In the genomic region with DNA sequence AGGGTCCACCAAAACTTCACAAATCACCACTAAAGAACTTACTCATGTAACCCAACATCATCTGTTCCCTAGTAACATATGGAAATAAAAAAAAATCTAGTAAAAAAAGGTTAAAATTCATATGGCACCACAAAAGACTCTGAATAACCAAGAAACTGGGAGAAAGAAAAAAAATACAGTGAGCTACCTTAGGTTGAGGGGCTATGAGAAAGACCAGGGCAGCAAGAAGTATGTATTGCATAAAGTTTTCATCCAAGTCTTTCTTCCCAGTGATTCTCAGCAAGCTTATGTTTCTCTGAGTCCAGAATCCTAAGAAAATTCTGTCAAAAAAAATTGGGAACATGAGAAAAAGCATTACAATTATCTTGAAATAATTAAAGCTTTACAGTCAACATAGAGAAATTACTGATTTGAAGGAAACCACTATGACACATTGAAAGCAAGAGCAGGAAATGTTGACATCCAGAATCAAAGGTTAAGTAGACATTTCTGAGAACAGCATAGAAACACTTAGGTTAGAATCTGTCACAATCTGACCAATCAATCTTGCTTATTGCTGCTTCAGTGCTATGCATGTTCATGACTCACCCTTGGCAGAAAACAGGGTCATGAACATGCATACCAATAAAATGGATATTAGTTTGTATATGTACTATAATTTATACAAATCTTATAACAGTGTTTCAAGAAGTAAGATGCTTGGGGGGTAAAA, we compare ENCODE assay signal across 13 cellular contexts.
DNase-seq lines count a peak whose midpoint lies in the region; ATAC-seq and TF ChIP-seq lines count a peak whose summit lies in the region.
"Had no signal": no experiment of that assay in that cellular context is flagged by ENCODE, and none has a peak within 500 bp of the region (broad histone marks: within the 10 kb centered on the region; RNA-seq: fewer than 3 reads in every experiment).

No MANE protein-coding gene starts in this region.

- no peak overlapping the region for H3K4me3 Mint-ChIP-seq in activated naive CD8-positive, alpha-beta T cell treated with anti-CD3 and anti-CD28 coated beads, Interleukin-2, amount 10 ng/mL, durations not matched to agents 7 days and 5 days
- no peak overlapping the region for H3K4me3 Mint-ChIP-seq in activated naive CD8-positive, alpha-beta T cell treated with anti-CD3 and anti-CD28 coated beads for 36 hours
- H3K4me3 Mint-ChIP-seq: activated T-cell treated with anti-CD3 and anti-CD28 coated beads, Interleukin-2, amount 50 U/mL, for 4 hours had no signal

- H3K9me3 ChIP-seq in left ventricle myocardium inferior (replicated peaks): peaks cover 13% of the 10 kb centered on the region
- H3K9me3 ChIP-seq: lower lobe of right lung had no signal

- no peak for TF ChIP-seq CTCF in GM10248 (IDR thresholded peaks at IDR 0.05; ENCODE audit: control extremely low read depth, extremely low read depth, low read depth, missing control alignments)
- TF ChIP-seq CTCF in left ventricle myocardium inferior (IDR thresholded peaks at IDR 0.05; ENCODE audit: borderline replicate concordance): no peak

- H3K4me3 ChIP-seq in left ventricle myocardium inferior: no peak overlapping the region
- H3K4me3 ChIP-seq: lower lobe of right lung had no signal

- H3K36me3 ChIP-seq in left ventricle myocardium inferior: no peaks in the 10 kb centered on the region
- H3K36me3 ChIP-seq: lower lobe of right lung had no signal

- H3K27ac Mint-ChIP-seq in activated naive CD8-positive, alpha-beta T cell treated with anti-CD3 and anti-CD28 coated beads, Interleukin-2, amount 10 ng/mL, durations not matched to agents 7 days and 5 days: no peak overlapping the region
- H3K27ac Mint-ChIP-seq in activated naive CD8-positive, alpha-beta T cell treated with anti-CD3 and anti-CD28 coated beads for 36 hours: no peak overlapping the region

- H3K9me3 Mint-ChIP-seq in activated naive CD8-positive, alpha-beta T cell treated with anti-CD3 and anti-CD28 coated beads, Interleukin-2, amount 10 ng/mL, durations not matched to agents 7 days and 5 days: peaks cover 8% of the 10 kb centered on the region
- peaks cover 6% of the 10 kb centered on the region for H3K9me3 Mint-ChIP-seq in activated naive CD8-positive, alpha-beta T cell treated with anti-CD3 and anti-CD28 coated beads for 36 hours

- H3K36me3 Mint-ChIP-seq in activated naive CD8-positive, alpha-beta T cell treated with anti-CD3 and anti-CD28 coated beads, Interleukin-2, amount 10 ng/mL, durations not matched to agents 7 days and 5 days: no peaks in the 10 kb centered on the region
- no peaks in the 10 kb centered on the region for H3K36me3 Mint-ChIP-seq in activated naive CD8-positive, alpha-beta T cell treated with anti-CD3 and anti-CD28 coated beads for 36 hours

- intact Hi-C loops in left ventricle myocardium inferior (cut with micrococcal nuclease): no loop called here

- H3K27ac ChIP-seq in epithelial cell of prostate (peak overlapping the region; percentile 82), caudate nucleus (ENCODE audit: low read depth, low read length) (no peak overlapping the region), left ventricle myocardium inferior (replicated peaks) (no peak overlapping the region)
- H3K27ac ChIP-seq: lower lobe of right lung had no signal

- no peaks in the 10 kb centered on the region for H3K27me3 Mint-ChIP-seq in activated naive CD8-positive, alpha-beta T cell treated with anti-CD3 and anti-CD28 coated beads, Interleukin-2, amount 10 ng/mL, durations not matched to agents 7 days and 5 days
- no peaks in the 10 kb centered on the region for H3K27me3 Mint-ChIP-seq in activated naive CD8-positive, alpha-beta T cell treated with anti-CD3 and anti-CD28 coated beads for 36 hours

- no peaks in the 10 kb centered on the region for H3K27me3 ChIP-seq in left ventricle myocardium inferior (ENCODE audit: low read depth)

- no peaks in the 10 kb centered on the region for H3K4me1 ChIP-seq in left ventricle myocardium inferior
- H3K4me1 ChIP-seq: lower lobe of right lung had no signal

- no peaks in the 10 kb centered on the region for H3K4me1 Mint-ChIP-seq in activated naive CD8-positive, alpha-beta T cell treated with anti-CD3 and anti-CD28 coated beads, Interleukin-2, amount 10 ng/mL, durations not matched to agents 7 days and 5 days
- H3K4me1 Mint-ChIP-seq in activated naive CD8-positive, alpha-beta T cell treated with anti-CD3 and anti-CD28 coated beads for 36 hours: no peaks in the 10 kb centered on the region

- POLR2A ChIA-PET in activated naive CD8-positive, alpha-beta T cell treated with anti-CD3 and anti-CD28 coated beads, Interleukin-2, amount 10 ng/mL, durations not matched to agents 7 days and 5 days (lab: Charles Lee): no interaction called here
- POLR2A ChIA-PET in GM10248 (lab: Yijun Ruan, JAX): no interaction called here

- DNase-seq in activated naive CD8-positive, alpha-beta T cell treated with anti-CD3 and anti-CD28 coated beads, Interleukin-2, amount 10 ng/mL, durations not matched to agents 7 days and 5 days: no peak
- DNase-seq in activated naive CD8-positive, alpha-beta T cell treated with anti-CD3 and anti-CD28 coated beads for 36 hours: no peak
- DNase-seq in OCI-M1 (lab: John Stamatoyannopoulos, UW): peak; percentile 57
- peak; percentile 56 for DNase-seq in epithelial cell of prostate (ENCODE audit: low read depth, low spot score)
- no peak for DNase-seq in caudate nucleus (lab: John Stamatoyannopoulos, UW)
- DNase-seq in GM10248 (ENCODE audit: extremely low spot score): no peak
- no peak for DNase-seq in left ventricle myocardium inferior
- DNase-seq: activated T-cell treated with anti-CD3 and anti-CD28 coated beads, Interleukin-2, amount 50 U/mL, for 4 hours; C1 segment of cervical spinal cord; lower lobe of right lung; NCI-H1105 treated with DMSO at 0.1 percent for 48 hours; stimulated activated CD4-positive, alpha-beta T cell treated with anti-CD3 and anti-CD28 coated beads, Interleukin-2, amount 100 ng/mL, for 48 hours had no signal

- CTCF ChIA-PET in GM10248 (lab: Yijun Ruan, JAX): no interaction called here

- peak; percentile 82 for ATAC-seq in activated naive CD8-positive, alpha-beta T cell treated with anti-CD3 and anti-CD28 coated beads, Interleukin-2, amount 10 ng/mL, durations not matched to agents 7 days and 5 days (ENCODE audit: low read depth)
- no peak for ATAC-seq in GM18511 (IDR thresholded peaks at IDR 0.05; ENCODE audit: unreplicated experiment)
- ATAC-seq: lower lobe of right lung had no signal

Comparison
In these comparisons a context has a peak if more than half of its experiments do, and no peak if none do; other contexts are left out.
1. DNase-seq: peak in OCI-M1 (single experiment) and epithelial cell of prostate (single experiment); none in activated naive CD8-positive, alpha-beta T cell treated with anti-CD3 and anti-CD28 coated beads, Interleukin-2, amount 10 ng/mL, durations not matched to agents 7 days and 5 days (single experiment), activated naive CD8-positive, alpha-beta T cell treated with anti-CD3 and anti-CD28 coated beads for 36 hours (single experiment), caudate nucleus (0 of 61), GM10248 (single experiment) and left ventricle myocardium inferior (single experiment).